ENCODE assay signal across 1 cellular context in genomic region chr3:8629151-8630021, GRCh38.
TF ChIP-seq lines count a peak whose summit lies in the region.

No MANE protein-coding gene starts in this region.

TF ChIP-seq in HEK293, 187 proteins besides CTCF, POLR2A, EP300 and RAD21 (continued from another document and continues in another):
- TF ChIP-seq KLF17 (tag by site-specific recombination; IDR thresholded peaks at IDR 0.05) (peak; percentile 99), ZNF585B (tag by site-specific recombination; IDR thresholded peaks at IDR 0.05) (no peak), ZFHX2 (tag by site-specific recombination; conservative IDR thresholded peaks at IDR 0.05) (peak; percentile 94), PBX3 (CRISPR knock-in tag; IDR thresholded peaks at IDR 0.05) (no peak), ZNF639 (tag by site-specific recombination; IDR thresholded peaks at IDR 0.05) (peak; percentile 71; the same call in 1 of the 2 replicates), BCL6B (tag by site-specific recombination; IDR thresholded peaks at IDR 0.05) (peak; percentile 94), ZXDB (tag by site-specific recombination; IDR thresholded peaks at IDR 0.05) (peak; percentile 60; the same call in 1 of the 2 replicates), KLF9 (tag by site-specific recombination; IDR thresholded peaks at IDR 0.05; ENCODE audit: low read depth) (peak; percentile 90), ZNF202 (tag by site-specific recombination; IDR thresholded peaks at IDR 0.05; ENCODE audit: borderline replicate concordance) (0 out of 2 replicates have a peak, but pooled peaks have one; percentile 27), ZNF843 (tag by site-specific recombination; IDR thresholded peaks at IDR 0.05) (peak; percentile 56; the same call in 1 of the 2 replicates), ZNF629 (tag by site-specific recombination; IDR thresholded peaks at IDR 0.05) (peak; percentile 80), KLF1 (tag by site-specific recombination; IDR thresholded peaks at IDR 0.05) (peak; percentile 99), EGR2 (tag by site-specific recombination; IDR thresholded peaks at IDR 0.05; ENCODE audit: low read depth) (peak; percentile 86), ZNF791 (tag by site-specific recombination; IDR thresholded peaks at IDR 0.05) (no peak), KLF7 (tag by site-specific recombination; IDR thresholded peaks at IDR 0.05; ENCODE audit: borderline replicate concordance) (peak; percentile 90), SCRT2 (tag by site-specific recombination; IDR thresholded peaks at IDR 0.05) (0 out of 2 replicates have a peak, but pooled peaks have one; percentile 10), SCRT1 (tag by site-specific recombination; IDR thresholded peaks at IDR 0.05; ENCODE audit: borderline replicate concordance) (no peak), ZNF488 (tag by site-specific recombination; IDR thresholded peaks at IDR 0.05) (no peak), INSM2 (tag by site-specific recombination; IDR thresholded peaks at IDR 0.05) (peak; percentile 87), ZNF24 (tag by site-specific recombination; IDR thresholded peaks at IDR 0.05) (peak; percentile 83), PATZ1 (tag by site-specific recombination; IDR thresholded peaks at IDR 0.05) (peak; percentile 83), ZNF398 (tag by site-specific recombination; IDR thresholded peaks at IDR 0.05) (peak; percentile 65), IKZF3 (tag by site-specific recombination; IDR thresholded peaks at IDR 0.05) (no peak), ZBTB17 (tag by site-specific recombination; IDR thresholded peaks at IDR 0.05) (0 out of 2 replicates have a peak, but pooled peaks have one; percentile 37), SP3 (tag by site-specific recombination; IDR thresholded peaks at IDR 0.05) (peak; percentile 50), ZNF133 (tag by site-specific recombination; IDR thresholded peaks at IDR 0.05) (0 out of 2 replicates have a peak, but pooled peaks have one; percentile 40), MZF1 (tag by site-specific recombination; IDR thresholded peaks at IDR 0.05; ENCODE audit: borderline replicate concordance) (no peak), SP2 (tag by site-specific recombination; IDR thresholded peaks at IDR 0.05) (0 out of 2 replicates have a peak, but pooled peaks have one; percentile 23), PRDM10 (tag by site-specific recombination; IDR thresholded peaks at IDR 0.05) (peak; percentile 63), ZNF707 (tag by site-specific recombination; IDR thresholded peaks at IDR 0.05) (no peak), HIC1 (tag by site-specific recombination; IDR thresholded peaks at IDR 0.05) (peak; percentile 92), ZFP69B (tag by site-specific recombination; IDR thresholded peaks at IDR 0.05) (0 out of 2 replicates have a peak, but pooled peaks have one; percentile 14), KLF8 (tag by site-specific recombination; IDR thresholded peaks at IDR 0.05) (peak; percentile 87), KLF10 (tag by site-specific recombination; IDR thresholded peaks at IDR 0.05) (peak; percentile 90), WT1 (tag by site-specific recombination; IDR thresholded peaks at IDR 0.05) (peak; percentile 51), ZNF449 (tag by site-specific recombination; IDR thresholded peaks at IDR 0.05) (peak; percentile 32; the same call in 1 of the 2 replicates), GLIS1 (tag by site-specific recombination; IDR thresholded peaks at IDR 0.05) (peak; percentile 66), ZNF571 (tag by site-specific recombination; IDR thresholded peaks at IDR 0.05) (no peak), ZNF626 (tag by site-specific recombination; IDR thresholded peaks at IDR 0.05) (no peak), ZFP37 (tag by site-specific recombination; IDR thresholded peaks at IDR 0.05) (peak; percentile 68; the same call in 1 of the 2 replicates), PRDM1 (tag by site-specific recombination; IDR thresholded peaks at IDR 0.05) (peak; percentile 70), ZNF600 (tag by site-specific recombination; IDR thresholded peaks at IDR 0.05) (peak; percentile 53), ZNF37A (tag by site-specific recombination; IDR thresholded peaks at IDR 0.05) (0 out of 2 replicates have a peak, but pooled peaks have one; percentile 34)
